In the genomic region with DNA sequence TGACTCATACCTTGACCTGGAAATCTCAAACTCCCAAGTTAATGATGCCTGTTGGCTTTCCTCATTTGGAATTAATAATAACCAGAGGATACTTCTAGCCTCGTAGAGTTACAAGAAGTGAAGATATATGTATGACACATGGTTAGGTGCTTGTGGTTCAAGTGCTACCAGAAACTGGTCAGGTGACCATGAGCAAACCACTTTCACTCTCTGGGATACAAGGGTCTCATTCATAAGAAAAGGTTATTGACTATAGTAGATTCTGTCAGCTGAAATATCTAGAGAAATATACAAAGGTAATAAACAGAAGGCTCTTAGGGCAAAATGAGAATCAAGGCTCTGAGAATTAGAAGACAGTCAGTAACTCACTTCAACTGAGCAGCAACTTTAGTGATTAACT, we compare ENCODE assay signal across 7 cellular contexts.
"Had no signal": no experiment of that assay in that cellular context is flagged by ENCODE, and none has a peak within 500 bp of the region (broad histone marks: within the 10 kb centered on the region; RNA-seq: fewer than 3 reads in every experiment).

No MANE protein-coding gene starts in this region.

- H3K4me3 ChIP-seq: GM23338, K562 had no signal

- H3K27ac Mint-ChIP-seq: GM23338, H9 had no signal

- H3K9me3 Mint-ChIP-seq: GM23338, H9 had no signal

- DNase-seq: H9, HCEC 1CT, IMR-90, KG1 had no signal

- H3K27ac ChIP-seq: HL-60 had no signal

- H2AFZ ChIP-seq: GM23338 had no signal

- H3K4me2 ChIP-seq: GM23338 had no signal

- H3K4me3 Mint-ChIP-seq: GM23338, H9 had no signal
